In genomic region chr17:40063034-40063765, GRCh38 we compare ENCODE assay signal across 1 cellular context.
TF ChIP-seq lines count a peak whose summit lies in the region.

No MANE protein-coding gene starts in this region.

TF ChIP-seq in HepG2, 621 proteins besides CTCF, POLR2A, EP300 and RAD21 (continued from another document and continues in another):
- TF ChIP-seq ZNF800 (CRISPR knock-in tag; IDR thresholded peaks at IDR 0.05) (no peak), SP1 (IDR thresholded peaks at IDR 0.05) (no peak), SP1 (CRISPR knock-in tag; IDR thresholded peaks at IDR 0.05) (no peak), ZNF619 (CRISPR knock-in tag; IDR thresholded peaks at IDR 0.05) (no peak), ATF6 (CRISPR knock-in tag; conservative IDR thresholded peaks at IDR 0.05) (no peak), ZNF251 (CRISPR knock-in tag; IDR thresholded peaks at IDR 0.05) (no peak), DPF2 (CRISPR knock-in tag; IDR thresholded peaks at IDR 0.05; ENCODE audit: borderline replicate concordance, low read depth) (no peak), ZNF431 (CRISPR knock-in tag; IDR thresholded peaks at IDR 0.05; ENCODE audit: borderline replicate concordance, low read depth) (no peak), RBFOX2 (IDR thresholded peaks at IDR 0.05; ENCODE audit: low read depth, low read length) (peak; percentile 77), HMGXB3 (CRISPR knock-in tag; IDR thresholded peaks at IDR 0.05; ENCODE audit: borderline replicate concordance) (no peak), TAF15 (IDR thresholded peaks at IDR 0.05; ENCODE audit: low read depth, low read length, poor library complexity, severe bottlenecking) (no peak), AGO1 (IDR thresholded peaks at IDR 0.05; ENCODE audit: low read depth, low read length, poor library complexity, severe bottlenecking) (no peak), NR2F6 (IDR thresholded peaks at IDR 0.05) (no peak), NR2F6 (CRISPR knock-in tag; IDR thresholded peaks at IDR 0.05) (no peak), KDM2A (CRISPR knock-in tag; IDR thresholded peaks at IDR 0.05; ENCODE audit: borderline replicate concordance, low read depth) (peak; percentile 66), FOSL2 (CRISPR knock-in tag; IDR thresholded peaks at IDR 0.05) (no peak), ZNF563 (CRISPR knock-in tag; IDR thresholded peaks at IDR 0.05) (peak; percentile 74; the same call in 1 of the 2 replicates), ZUFSP (CRISPR knock-in tag; IDR thresholded peaks at IDR 0.05; ENCODE audit: borderline replicate concordance) (no peak), SP4 (CRISPR knock-in tag; IDR thresholded peaks at IDR 0.05) (no peak; the same call in none of the 2 replicates), CENPBD1 (CRISPR knock-in tag; IDR thresholded peaks at IDR 0.05; ENCODE audit: borderline replicate concordance, low read depth) (no peak), REXO4 (CRISPR knock-in tag; IDR thresholded peaks at IDR 0.05; ENCODE audit: borderline replicate concordance) (no peak), ZNF646 (CRISPR knock-in tag; IDR thresholded peaks at IDR 0.05) (no peak), ZBTB43 (CRISPR knock-in tag; conservative IDR thresholded peaks at IDR 0.05) (peak; percentile 14; the same call in 1 of the 2 replicates), CENPT (CRISPR knock-in tag; IDR thresholded peaks at IDR 0.05; ENCODE audit: low read depth) (no peak), ZFX (CRISPR knock-in tag; IDR thresholded peaks at IDR 0.05; ENCODE audit: low read depth) (peak; percentile 87), MEF2D (CRISPR knock-in tag; IDR thresholded peaks at IDR 0.05) (no peak), TFE3 (CRISPR knock-in tag; IDR thresholded peaks at IDR 0.05) (0 out of 2 replicates have a peak, but pooled peaks have one; percentile 26), AKAP8 (CRISPR knock-in tag; IDR thresholded peaks at IDR 0.05) (no peak), YEATS4 (CRISPR knock-in tag; IDR thresholded peaks at IDR 0.05; ENCODE audit: borderline replicate concordance) (peak; percentile 70; the same call in 1 of the 2 replicates), SKIL (CRISPR knock-in tag; IDR thresholded peaks at IDR 0.05; ENCODE audit: borderline replicate concordance) (peak; percentile 51), ATRX (CRISPR knock-in tag; IDR thresholded peaks at IDR 0.05; ENCODE audit: borderline replicate concordance) (no peak), SMAD1 (CRISPR knock-in tag; IDR thresholded peaks at IDR 0.05; ENCODE audit: borderline replicate concordance, low read depth) (no peak), NR3C1 (CRISPR knock-in tag; IDR thresholded peaks at IDR 0.05) (no peak), ZNF713 (CRISPR knock-in tag; IDR thresholded peaks at IDR 0.05) (peak; percentile 62; the same call in 1 of the 2 replicates), IKZF4 (CRISPR knock-in tag; IDR thresholded peaks at IDR 0.05; ENCODE audit: borderline replicate concordance, low read depth, not compliant biosample characterization) (no peak), ZBTB8A (CRISPR knock-in tag; IDR thresholded peaks at IDR 0.05; ENCODE audit: borderline replicate concordance, low read depth) (no peak)
